Comparison of ENCODE assay signal across 7 cellular contexts in genomic region chr3:113532698-113533533, GRCh38. TPM values are rescaled to one million over a fixed set of nuclear protein-coding genes. Genes with fewer than 3 reads are reported as not detected.
DNase-seq lines count a peak whose midpoint lies in the region; TF ChIP-seq lines count a peak whose summit lies in the region.

No MANE protein-coding gene starts in this region.

- no peaks in the 10 kb centered on the region for H3K36me3 ChIP-seq in left ventricle myocardium inferior

- peak; percentile 33 for TF ChIP-seq CTCF in GM13977 (IDR thresholded peaks at IDR 0.05; ENCODE audit: extremely low read depth, insufficient read depth, missing control alignments)
- TF ChIP-seq CTCF in HFF-Myc (IDR thresholded peaks at IDR 0.05; ENCODE audit: low read depth, low read length, missing control alignments), result no peak
- no peak for TF ChIP-seq CTCF in left ventricle myocardium inferior (IDR thresholded peaks at IDR 0.05; ENCODE audit: borderline replicate concordance)

- peaks cover 76% of the 10 kb centered on the region for H3K27me3 ChIP-seq in left ventricle myocardium inferior (ENCODE audit: low read depth)

- intact Hi-C loops in left ventricle myocardium inferior (cut with micrococcal nuclease), result no loop called here

- H3K4me1 ChIP-seq in left ventricle myocardium inferior, result peaks cover 22% of the 10 kb centered on the region

- DNase-seq in GM13977 (ENCODE audit: low spot score) (peak; percentile 49), HFF-Myc (ENCODE audit: extremely low read depth, low read depth) (no peak), NCI-H69 (lab: John Stamatoyannopoulos, UW) (peak; percentile 59), left ventricle myocardium inferior (no peak), retina (peak; percentile 85), superior temporal gyrus (ENCODE audit: extremely low spot score) (no peak)
- DNase-seq in activated naive CD4-positive, alpha-beta T cell (lab: John Stamatoyannopoulos, UW), result peak; percentile 11 to 39 (median 28)

- no peak overlapping the region for H3K27ac ChIP-seq in left ventricle myocardium inferior (replicated peaks)

- H3K9me3 ChIP-seq in left ventricle myocardium inferior (replicated peaks), result no peaks in the 10 kb centered on the region

- in situ Hi-C loops in GM13977 (cut with MboI; ENCODE audit: low pct_unique_long_range_greater_than_20kb, low sequenced_read_pairs, unreplicated experiment), result no loop called here

- H3K4me3 ChIP-seq in HFF-Myc (replicated peaks; ENCODE audit: low read depth, low read length) (peak overlapping the region; percentile 37), left ventricle myocardium inferior (peak overlapping the region; percentile 71)

RNA-seq across cellular contexts. Expression of gene SIDT1, which starts 0.6 kb away (rescaled TPM):
- total RNA-seq in left ventricle myocardium inferior, result 0.69 TPM

RNA-seq across cellular contexts. Expression of gene SPICE1, which starts 18.0 kb away (rescaled TPM):
- total RNA-seq in left ventricle myocardium inferior, result 5.0 TPM

Comparison
In these comparisons a context has a peak if more than half of its experiments do, and no peak if none do; other contexts are left out.
1. DNase-seq: peak in GM13977 (single experiment), NCI-H69 (single experiment), activated naive CD4-positive, alpha-beta T cell (4 of 4) and retina (single experiment); none in HFF-Myc (single experiment), left ventricle myocardium inferior (single experiment) and superior temporal gyrus (single experiment).